Comparison of ENCODE assay signal across 19 cellular contexts in the genomic region with DNA sequence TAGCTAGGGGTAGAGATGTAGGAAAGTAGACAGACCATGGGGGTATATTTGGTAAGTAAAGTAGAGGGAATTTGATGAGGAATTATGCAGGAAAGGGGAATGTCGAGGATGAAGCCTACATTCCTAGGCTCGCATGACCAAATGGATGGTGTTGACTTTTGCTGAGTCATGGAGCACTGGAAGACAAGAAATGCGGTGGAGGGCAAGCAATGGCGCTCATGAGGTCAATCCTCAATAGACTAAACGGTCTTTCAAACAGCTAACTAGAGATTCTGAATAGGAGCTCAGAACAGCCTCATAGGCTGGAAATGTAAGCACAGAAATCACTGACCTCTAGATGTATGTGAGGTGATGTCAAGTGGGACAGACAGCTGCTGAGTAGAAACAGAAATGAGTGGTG. TPM values are rescaled to one million over a fixed set of nuclear protein-coding genes. Genes with fewer than 3 reads are reported as not detected.
DNase-seq lines count a peak whose midpoint lies in the region; ATAC-seq and TF ChIP-seq lines count a peak whose summit lies in the region.
"Had no signal": no experiment of that assay in that cellular context is flagged by ENCODE, and none has a peak within 500 bp of the region (broad histone marks: within the 10 kb centered on the region; RNA-seq: fewer than 3 reads in every experiment).

No MANE protein-coding gene starts in this region.

- no peak overlapping the region for H3K4me3 ChIP-seq in IMR-90 (ENCODE audit: insufficient read depth, low read depth, low read length)
- H3K4me3 ChIP-seq: PC-9, tibial artery had no signal

- peak overlapping the region; percentile 80 for H4K5ac ChIP-seq in IMR-90 (ENCODE audit: low read depth, low read length)

- peak overlapping the region; percentile 74 for H2AK9ac ChIP-seq in IMR-90 (replicated peaks; ENCODE audit: low read depth, low read length, poor library complexity)

- H3K36me3 Mint-ChIP-seq in dendritic cell treated with granulocyte-macrophage colony-stimulating factor and Interleukin-4, amounts not matched to agents 40 ng/mL and 50 ng/mL, for 4 days (ENCODE audit: low read depth) = no peaks in the 10 kb centered on the region
- no peaks in the 10 kb centered on the region for H3K36me3 Mint-ChIP-seq in nephron progenitor cell (ENCODE audit: low read depth)
- H3K36me3 Mint-ChIP-seq in activated CD4-positive, alpha-beta T cell treated with anti-CD3 and anti-CD28 coated beads, Interleukin-2, amount 10 ng/mL, durations not matched to agents 24 days and 14 days (ENCODE audit: low read depth) = no peaks in the 10 kb centered on the region
- H3K36me3 Mint-ChIP-seq: CD8-positive, alpha-beta T cell; stimulated activated naive B cell treated with anti-CD40 and anti-IgM and Interleukin-4, amounts not matched to agents 10 μg/mL and 1 μg/mL and 100 μg/mL, for 72 hours had no signal

- no peak for TF ChIP-seq RAD21 in IMR-90 (IDR thresholded peaks at IDR 0.05; ENCODE audit: low read length)

- H3K9me3 ChIP-seq in IMR-90 (ENCODE audit: control insufficient read depth, insufficient read depth, low read length) = no peaks in the 10 kb centered on the region
- H3K9me3 ChIP-seq: tibial artery had no signal

- dilution Hi-C loops in IMR-90 (cut with HindIII; ENCODE audit: low sequenced_read_pairs, unreplicated experiment) = no loop called here

- peak overlapping the region; percentile 86 for H2BK15ac ChIP-seq in IMR-90 (ENCODE audit: low read depth, low read length)

- H3K4me2 ChIP-seq in IMR-90 (ENCODE audit: low read depth, low read length) = no peak overlapping the region
- H3K4me2 ChIP-seq: PC-9 had no signal

- no peaks in the 10 kb centered on the region for H3K27me3 Mint-ChIP-seq in dendritic cell treated with granulocyte-macrophage colony-stimulating factor and Interleukin-4, amounts not matched to agents 40 ng/mL and 50 ng/mL, for 4 days
- no peaks in the 10 kb centered on the region for H3K27me3 Mint-ChIP-seq in nephron progenitor cell (ENCODE audit: low read depth, poor library complexity)
- H3K27me3 Mint-ChIP-seq in activated CD4-positive, alpha-beta T cell treated with anti-CD3 and anti-CD28 coated beads, Interleukin-2, amount 10 ng/mL, durations not matched to agents 24 days and 14 days = peaks cover 10% of the 10 kb centered on the region

- H2AFZ ChIP-seq in IMR-90 (replicated peaks; ENCODE audit: low read length, poor library complexity) = peak overlapping the region; percentile 83
- H2AFZ ChIP-seq: PC-9 had no signal

- TF ChIP-seq CTCF in IMR-90 (conservative IDR thresholded peaks at IDR 0.05; ENCODE audit: low read depth, low read length) = no peak
- no peak for TF ChIP-seq CTCF in nephron progenitor cell (IDR thresholded peaks at IDR 0.05)

- H3K36me3 ChIP-seq in IMR-90 (ENCODE audit: control insufficient read depth, insufficient read depth, low read length) = no peaks in the 10 kb centered on the region
- H3K36me3 ChIP-seq: tibial artery had no signal

- POLR2A ChIA-PET in IMR-90 (lab: Charles Lee; ENCODE audit: unreplicated experiment) = interaction anchor here (0.6 to 2.3 kb wide), 2 partner anchors 51 to 52 kb away, joined by 4 to 9 read pairs; a partner anchor contains a TSS

- peak overlapping the region; percentile 98 for H3K23ac ChIP-seq in IMR-90 (ENCODE audit: low read depth, low read length)

- peaks cover 15% of the 10 kb centered on the region for H3K4me1 ChIP-seq in IMR-90 (ENCODE audit: control insufficient read depth, insufficient read depth, low read length)
- H3K4me1 ChIP-seq: tibial artery had no signal

- peaks cover 0 to 6% of the 10 kb centered on the region in 2 experiments; a peak in 3 of 4 replicates for H3K79me1 ChIP-seq in IMR-90 (ENCODE audit: low read depth in 1 of 2, low read length in 2 of 2)

- intact Hi-C loops in IMR-90 (cut with micrococcal nuclease) = loop anchor here (1.0 to 5.0 kb wide), 5 partner anchors 49 to 789 kb away; no protein-coding TSS in a partner anchor
- intact Hi-C loops in dendritic cell treated with granulocyte-macrophage colony-stimulating factor and Interleukin-4, amounts not matched to agents 40 ng/mL and 50 ng/mL, for 4 days (cut with micrococcal nuclease) = loop anchor here (1.0 to 10.0 kb wide), 3 partner anchors 167 to 788 kb away; no protein-coding TSS in a partner anchor
- intact Hi-C loops in activated CD4-positive, alpha-beta T cell treated with anti-CD3 and anti-CD28 coated beads, Interleukin-2, amount 10 ng/mL, durations not matched to agents 24 days and 14 days (cut with micrococcal nuclease) = loop anchor here (5.0 kb wide), 1 partner anchor 788 kb away; no protein-coding TSS in a partner anchor

- WGBS in IMR-90 (ENCODE audit: extremely low coverage in 2 of 2, insufficient read length in 1 of 2), 2 experiments = 33 to 100% methylated on average over 1 to 2 of the region's 5 CpGs

- peak overlapping the region; percentile 95 for H3K18ac ChIP-seq in IMR-90 (ENCODE audit: low read depth, low read length)

- peaks cover 12% of the 10 kb centered on the region for H3K9me1 ChIP-seq in IMR-90 (ENCODE audit: insufficient read depth, low read length)

- peak overlapping the region; percentile 99 for H2AK5ac ChIP-seq in IMR-90 (ENCODE audit: low read depth, low read length)

- BruUV-seq in IMR-90 (replicated peaks; lab: Mats Ljungman, UMichigan) = no TSS peak

- peak overlapping the region; percentile 99 for H2BK20ac ChIP-seq in IMR-90 (ENCODE audit: low read depth, low read length)

- no peaks in the 10 kb centered on the region for H3K4me1 Mint-ChIP-seq in dendritic cell treated with granulocyte-macrophage colony-stimulating factor and Interleukin-4, amounts not matched to agents 40 ng/mL and 50 ng/mL, for 4 days (ENCODE audit: low read depth)
- peaks cover 59% of the 10 kb centered on the region for H3K4me1 Mint-ChIP-seq in nephron progenitor cell
- no peaks in the 10 kb centered on the region for H3K4me1 Mint-ChIP-seq in activated CD4-positive, alpha-beta T cell treated with anti-CD3 and anti-CD28 coated beads, Interleukin-2, amount 10 ng/mL, durations not matched to agents 24 days and 14 days
- H3K4me1 Mint-ChIP-seq: stimulated activated naive B cell treated with anti-CD40 and anti-IgM and Interleukin-4, amounts not matched to agents 10 μg/mL and 1 μg/mL and 100 μg/mL, for 72 hours had no signal

- CTCF ChIA-PET in IMR-90 (lab: Yijun Ruan, JAX) = interaction anchor here (0.5 to 1.0 kb wide), 3 partner anchors 47 to 805 kb away, joined by 3 to 5 read pairs (median 4); no protein-coding TSS in a partner anchor

- peak overlapping the region; percentile 96 for H2BK5ac ChIP-seq in IMR-90 (ENCODE audit: low read depth, low read length, poor library complexity, severe bottlenecking)

- no peaks in the 10 kb centered on the region for H3K27me3 ChIP-seq in IMR-90 (ENCODE audit: control insufficient read depth, insufficient read depth, low read length)
- H3K27me3 ChIP-seq: tibial artery had no signal

- no peaks in the 10 kb centered on the region for H3K9me3 Mint-ChIP-seq in dendritic cell treated with granulocyte-macrophage colony-stimulating factor and Interleukin-4, amounts not matched to agents 40 ng/mL and 50 ng/mL, for 4 days
- no peaks in the 10 kb centered on the region for H3K9me3 Mint-ChIP-seq in nephron progenitor cell
- H3K9me3 Mint-ChIP-seq in activated CD4-positive, alpha-beta T cell treated with anti-CD3 and anti-CD28 coated beads, Interleukin-2, amount 10 ng/mL, durations not matched to agents 24 days and 14 days = no peaks in the 10 kb centered on the region
- H3K9me3 Mint-ChIP-seq: CD8-positive, alpha-beta T cell; stimulated activated naive B cell treated with anti-CD40 and anti-IgM and Interleukin-4, amounts not matched to agents 10 μg/mL and 1 μg/mL and 100 μg/mL, for 72 hours had no signal

- H4K20me1 ChIP-seq in IMR-90 (ENCODE audit: insufficient read depth, low read length) = no peaks in the 10 kb centered on the region

- H4K91ac ChIP-seq in IMR-90 (ENCODE audit: insufficient read depth, low read depth, low read length) = peak overlapping the region; percentile 97

- no peak overlapping the region for H3K9ac ChIP-seq in IMR-90 (ENCODE audit: low read depth, low read length)

- H3K14ac ChIP-seq in IMR-90 (replicated peaks; ENCODE audit: low read depth, low read length) = peak overlapping the region; percentile 98

- no peak for TF ChIP-seq POLR2A in IMR-90 (IDR thresholded peaks at IDR 0.05; ENCODE audit: low read depth, low read length)

- H3K4ac ChIP-seq in IMR-90 (ENCODE audit: low read depth, low read length) = peak overlapping the region; percentile 99

- peak overlapping the region; percentile 5 for H3K27ac Mint-ChIP-seq in dendritic cell treated with granulocyte-macrophage colony-stimulating factor and Interleukin-4, amounts not matched to agents 40 ng/mL and 50 ng/mL, for 4 days
- peak overlapping the region; percentile 52 for H3K27ac Mint-ChIP-seq in nephron progenitor cell
- H3K27ac Mint-ChIP-seq in activated CD4-positive, alpha-beta T cell treated with anti-CD3 and anti-CD28 coated beads, Interleukin-2, amount 10 ng/mL, durations not matched to agents 24 days and 14 days = no peak overlapping the region
- H3K27ac Mint-ChIP-seq: CD8-positive, alpha-beta T cell; stimulated activated naive B cell treated with anti-CD40 and anti-IgM and Interleukin-4, amounts not matched to agents 10 μg/mL and 1 μg/mL and 100 μg/mL, for 72 hours had no signal

- H3K56ac ChIP-seq in IMR-90 (ENCODE audit: extremely low read depth, insufficient read depth, low read length) = peak overlapping the region; percentile 81

- ATAC-seq in IMR-90 (ENCODE audit: low read depth) = peak; percentile 60
- no peak for ATAC-seq in GM21576 (IDR thresholded peaks at IDR 0.05; ENCODE audit: unreplicated experiment)
- ATAC-seq: CD8-positive, alpha-beta T cell; stimulated activated naive B cell treated with anti-CD40 and anti-IgM and Interleukin-4, amounts not matched to agents 10 μg/mL and 1 μg/mL and 100 μg/mL, for 72 hours had no signal

- DNase-seq in AG08395 (ENCODE audit: low spot score) (peak; percentile 10), IMR-90 (peak; percentile 84), nephron progenitor cell (no peak), SW 1271 (lab: John Stamatoyannopoulos, UW) (no peak), COLO829 (ENCODE audit: low spot score) (no peak)
- DNase-seq in activated CD4-positive, alpha-beta T cell treated with anti-CD3 and anti-CD28 coated beads, Interleukin-2, amount 10 ng/mL, durations not matched to agents 24 days and 14 days = no peak
- DNase-seq: activated CD4-positive, alpha-beta T cell treated with anti-CD3 and anti-CD28 coated beads for 4 hours; activated gamma-delta T cell treated with Interleukin-2 at 50 U/mL for 16 hours; CD8-positive, alpha-beta T cell; cerebellar nuclear complex; effector memory CD4-positive, alpha-beta T cell; hypothalamus; NCI-H1436 treated with DMSO at 0.1 percent for 48 hours; NCI-H774; PC-9; stimulated activated naive B cell treated with anti-CD40 and anti-IgM and Interleukin-4, amounts not matched to agents 10 μg/mL and 1 μg/mL and 100 μg/mL, for 72 hours; tibial artery had no signal

- in situ Hi-C loops in IMR-90 (cut with MboI; ENCODE audit: low sequenced_read_pairs) = loop anchor here (5.0 kb wide), 2 partner anchors 167 to 247 kb away; no protein-coding TSS in a partner anchor

- H3K4me3 Mint-ChIP-seq in dendritic cell treated with granulocyte-macrophage colony-stimulating factor and Interleukin-4, amounts not matched to agents 40 ng/mL and 50 ng/mL, for 4 days = no peak overlapping the region
- H3K4me3 Mint-ChIP-seq in nephron progenitor cell = no peak overlapping the region
- H3K4me3 Mint-ChIP-seq in activated CD4-positive, alpha-beta T cell treated with anti-CD3 and anti-CD28 coated beads, Interleukin-2, amount 10 ng/mL, durations not matched to agents 24 days and 14 days = no peak overlapping the region
- H3K4me3 Mint-ChIP-seq: CD8-positive, alpha-beta T cell; stimulated activated naive B cell treated with anti-CD40 and anti-IgM and Interleukin-4, amounts not matched to agents 10 μg/mL and 1 μg/mL and 100 μg/mL, for 72 hours had no signal

- H3K27ac ChIP-seq in IMR-90 (ENCODE audit: insufficient read depth, low read length) = peak overlapping the region; percentile 80
- H3K27ac ChIP-seq: PC-9, tibial artery had no signal

- peak overlapping the region; percentile 99 for H2BK120ac ChIP-seq in IMR-90 (ENCODE audit: low read depth, low read length)

- peak overlapping the region; percentile 91 to 97 for H4K8ac ChIP-seq in IMR-90 (ENCODE audit: low read depth in 2 of 2, low read length in 2 of 2)

RNA-seq across cellular contexts. Expression of a gene that starts 50.7 kb away (rescaled TPM):
- 141 and 187 TPM in 2 replicates for total RNA-seq in IMR-90 (2012; rRNA removed)
- polyA plus RNA-seq in IMR-90 (2012; rRNA removed) = 195 and 238 TPM in 2 replicates
- 61.8 and 174 TPM in 2 replicates for polyA plus RNA-seq in IMR-90 (2012; cell fraction: cytosol; rRNA removed)
- 146 and 220 TPM in 2 replicates for polyA plus RNA-seq in IMR-90 (2012; cell fraction: nucleus; rRNA removed; ENCODE audit: low replicate concordance)
- total RNA-seq in activated CD4-positive, alpha-beta T cell treated with anti-CD3 and anti-CD28 coated beads, Interleukin-2, amount 10 ng/mL, durations not matched to agents 24 days and 14 days = 0.33 and 0.75 TPM in 2 replicates
- total RNA-seq: CD8-positive, alpha-beta T cell had no signal

Comparison
In these comparisons a context has a peak if more than half of its experiments do, and no peak if none do; other contexts are left out.
1. DNase-seq: peak in AG08395 (single experiment) and IMR-90 (single experiment); none in nephron progenitor cell (single experiment), SW 1271 (0 of 2), COLO829 (single experiment) and activated CD4-positive, alpha-beta T cell treated with anti-CD3 and anti-CD28 coated beads, Interleukin-2, amount 10 ng/mL, durations not matched to agents 24 days and 14 days (single experiment).
2. RNA of a gene that starts 50.7 kb away (total RNA-seq): 141 to 187 TPM in IMR-90; 0.33 to 0.75 TPM in activated CD4-positive, alpha-beta T cell treated with anti-CD3 and anti-CD28 coated beads, Interleukin-2, amount 10 ng/mL, durations not matched to agents 24 days and 14 days; every median in the first group is over 10 times any median in the second.